30 cellular contexts compared by ENCODE assay signal in the genomic region with DNA sequence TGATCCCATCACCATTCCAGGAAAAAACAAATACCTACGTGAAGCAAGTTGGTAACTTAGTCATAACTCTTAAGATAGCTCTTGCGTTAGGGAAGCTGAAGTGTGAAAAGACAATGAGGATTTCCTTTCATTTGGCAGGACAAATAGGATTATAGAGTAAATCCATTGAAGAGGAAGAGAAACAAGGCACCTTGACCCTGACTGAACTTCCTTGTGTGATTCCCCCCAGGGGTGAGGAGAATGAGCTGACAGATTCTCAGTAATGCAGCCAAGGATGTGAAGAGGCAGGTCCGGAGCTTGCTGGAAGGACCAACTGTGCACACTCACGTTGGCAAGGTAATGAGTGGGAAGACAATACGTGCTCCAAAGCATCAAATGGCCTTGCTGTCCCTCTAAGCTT. TPM values are rescaled to one million over a fixed set of nuclear protein-coding genes. Genes with fewer than 3 reads are reported as not detected.
DNase-seq lines count a peak whose midpoint lies in the region; ATAC-seq and TF ChIP-seq lines count a peak whose summit lies in the region.
"Had no signal": no experiment of that assay in that cellular context is flagged by ENCODE, and none has a peak within 500 bp of the region (broad histone marks: within the 10 kb centered on the region; RNA-seq: fewer than 3 reads in every experiment).

No MANE protein-coding gene starts in this region.

- no peak for TF ChIP-seq POLR2A in esophagus squamous epithelium (IDR thresholded peaks at IDR 0.05)

- peaks cover 0 to 23% (median 0%) of the 10 kb centered on the region in 3 donors for H3K4me1 ChIP-seq in esophagus squamous epithelium

- H3K4me3 ChIP-seq in esophagus squamous epithelium = no peak overlapping the region
- H3K4me3 ChIP-seq: stomach, transverse colon had no signal

- H3K9me3 ChIP-seq in esophagus squamous epithelium = no peaks in the 10 kb centered on the region
- H3K9me3 ChIP-seq: SK-N-SH, stomach, transverse colon had no signal

- WGBS in esophagus squamous epithelium, 2 donors = 35 to 40% methylated on average over 5 of the region's 5 CpGs

- H3K27ac Mint-ChIP-seq in activated CD4-positive, alpha-beta T cell treated with anti-CD3 and anti-CD28 coated beads, Interleukin-2, amount 10 ng/mL, durations not matched to agents 24 days and 14 days = no peak overlapping the region
- no peak overlapping the region for H3K27ac Mint-ChIP-seq in activated CD8-positive, alpha-beta T cell treated with anti-CD3 and anti-CD28 coated beads for 36 hours
- H3K27ac Mint-ChIP-seq: brain had no signal

- no peaks in the 10 kb centered on the region for H3K36me3 Mint-ChIP-seq in activated CD4-positive, alpha-beta T cell treated with anti-CD3 and anti-CD28 coated beads, Interleukin-2, amount 10 ng/mL, durations not matched to agents 24 days and 14 days (ENCODE audit: low read depth)
- no peaks in the 10 kb centered on the region for H3K36me3 Mint-ChIP-seq in activated CD8-positive, alpha-beta T cell treated with anti-CD3 and anti-CD28 coated beads for 36 hours (ENCODE audit: low read depth)
- H3K36me3 Mint-ChIP-seq: brain had no signal

- TF ChIP-seq CTCF in esophagus squamous epithelium (IDR thresholded peaks at IDR 0.05) = no peak
- TF ChIP-seq CTCF in activated CD8-positive, alpha-beta T cell treated with anti-CD3 and anti-CD28 coated beads for 36 hours (IDR thresholded peaks at IDR 0.05) = no peak

- H3K27ac ChIP-seq in esophagus squamous epithelium = no peak overlapping the region
- H3K27ac ChIP-seq: stomach, transverse colon had no signal

- H3K4me3 Mint-ChIP-seq in activated CD4-positive, alpha-beta T cell treated with anti-CD3 and anti-CD28 coated beads, Interleukin-2, amount 10 ng/mL, durations not matched to agents 24 days and 14 days = no peak overlapping the region
- no peak overlapping the region for H3K4me3 Mint-ChIP-seq in activated CD8-positive, alpha-beta T cell treated with anti-CD3 and anti-CD28 coated beads for 36 hours
- H3K4me3 Mint-ChIP-seq: activated T-cell treated with anti-CD3 and anti-CD28 coated beads, Interleukin-2, amount 50 U/mL, for 4 hours; brain had no signal

- peak; percentile 40 for DNase-seq in activated CD4-positive, alpha-beta T cell treated with anti-CD3 and anti-CD28 coated beads, Interleukin-2, amount 10 ng/mL, durations not matched to agents 24 days and 14 days
- no peak for DNase-seq in activated CD4-positive, alpha-beta T cell treated with anti-CD3 and anti-CD28 coated beads, Interleukin-2, amount 50 U/mL, for 1 hour
- peak; percentile 18 for DNase-seq in EH (ENCODE audit: low read depth)
- peak; percentile 62 for DNase-seq in dermis blood vessel endothelial cell
- DNase-seq in pons (ENCODE audit: low spot score) = peak; percentile 49
- DNase-seq in esophagus squamous epithelium (lab: John Stamatoyannopoulos, UW) = no peak
- no peak for DNase-seq in activated CD8-positive, alpha-beta T cell treated with anti-CD3 and anti-CD28 coated beads for 36 hours
- no peak for DNase-seq in NCI-H2227 (lab: John Stamatoyannopoulos, UW; ENCODE audit: unreplicated experiment)
- DNase-seq: activated CD4-positive, alpha-beta T cell treated with anti-CD3 and anti-CD28 coated beads for 4 hours; activated naive CD4-positive, alpha-beta T cell treated with Interleukin-2 at 50 U/mL for 16 hours; activated T-cell treated with anti-CD3 and anti-CD28 coated beads, Interleukin-2, amount 50 U/mL, for 4 hours; effector CD4-positive, alpha-beta T cell; erythroblast; foreskin melanocyte; GF-D8; hypothalamus; IMR-90; midbrain; naive thymus-derived CD4-positive, alpha-beta T cell; NCI-H1105; NCI-H187 treated with DMSO at 0.1 percent for 48 hours; NCI-H526 treated with DMSO at 0.1 percent for 48 hours; nucleus accumbens; RPMI8226; SK-N-SH; small intestine; stomach; T-helper 2 cell; transverse colon had no signal

- ATAC-seq in activated CD8-positive, alpha-beta T cell treated with anti-CD3 and anti-CD28 coated beads for 36 hours = no peak
- ATAC-seq: activated T-cell treated with anti-CD3 and anti-CD28 coated beads, Interleukin-2, amount 50 U/mL, for 4 hours; naive thymus-derived CD4-positive, alpha-beta T cell had no signal

- H3K27me3 Mint-ChIP-seq in activated CD4-positive, alpha-beta T cell treated with anti-CD3 and anti-CD28 coated beads, Interleukin-2, amount 10 ng/mL, durations not matched to agents 24 days and 14 days = no peaks in the 10 kb centered on the region
- H3K27me3 Mint-ChIP-seq in activated CD8-positive, alpha-beta T cell treated with anti-CD3 and anti-CD28 coated beads for 36 hours = no peaks in the 10 kb centered on the region
- H3K27me3 Mint-ChIP-seq: brain had no signal

- no peaks in the 10 kb centered on the region for H3K36me3 ChIP-seq in esophagus squamous epithelium
- H3K36me3 ChIP-seq: stomach, transverse colon had no signal

- H3K9me3 Mint-ChIP-seq in activated CD4-positive, alpha-beta T cell treated with anti-CD3 and anti-CD28 coated beads, Interleukin-2, amount 10 ng/mL, durations not matched to agents 24 days and 14 days = no peaks in the 10 kb centered on the region
- H3K9me3 Mint-ChIP-seq in activated CD8-positive, alpha-beta T cell treated with anti-CD3 and anti-CD28 coated beads for 36 hours = no peaks in the 10 kb centered on the region
- H3K9me3 Mint-ChIP-seq: activated T-cell treated with anti-CD3 and anti-CD28 coated beads, Interleukin-2, amount 50 U/mL, for 4 hours; brain had no signal

- POLR2A ChIA-PET in activated CD8-positive, alpha-beta T cell treated with anti-CD3 and anti-CD28 coated beads for 36 hours (lab: Charles Lee) = interaction anchor here (0.8 kb wide), 1 partner anchor 362 kb away, joined by 4 read pairs; the partner anchor contains the start of gene IVNS1ABP

- CTCF ChIA-PET in activated CD8-positive, alpha-beta T cell treated with anti-CD3 and anti-CD28 coated beads for 36 hours (lab: Charles Lee) = interaction anchor here (0.8 to 4.5 kb wide), 7 partner anchors 9 to 509 kb away, joined by 3 to 52 read pairs (median 18); no protein-coding TSS in a partner anchor

- no peaks in the 10 kb centered on the region for H3K27me3 ChIP-seq in esophagus squamous epithelium
- H3K27me3 ChIP-seq: stomach, transverse colon had no signal

- H3K4me1 Mint-ChIP-seq in activated CD4-positive, alpha-beta T cell treated with anti-CD3 and anti-CD28 coated beads, Interleukin-2, amount 10 ng/mL, durations not matched to agents 24 days and 14 days = peaks cover 26% of the 10 kb centered on the region
- peaks cover 32% of the 10 kb centered on the region for H3K4me1 Mint-ChIP-seq in activated CD8-positive, alpha-beta T cell treated with anti-CD3 and anti-CD28 coated beads for 36 hours (ENCODE audit: low read depth)
- H3K4me1 Mint-ChIP-seq: brain had no signal

- intact Hi-C loops in activated CD4-positive, alpha-beta T cell treated with anti-CD3 and anti-CD28 coated beads, Interleukin-2, amount 10 ng/mL, durations not matched to agents 24 days and 14 days (cut with micrococcal nuclease) = loop anchor here (5.0 kb wide), 1 partner anchor 257 kb away; no protein-coding TSS in a partner anchor
- intact Hi-C loops in esophagus squamous epithelium (cut with DNase I) = loop anchor here (10.0 kb wide), 1 partner anchor 384 kb away; no protein-coding TSS in a partner anchor
- intact Hi-C loops in activated CD8-positive, alpha-beta T cell treated with anti-CD3 and anti-CD28 coated beads for 36 hours (cut with micrococcal nuclease) = loop anchor here (10.0 kb wide), 3 partner anchors 114 to 444 kb away; no protein-coding TSS in a partner anchor

RNA-seq across cellular contexts. Expression of gene HMCN1, which starts 55.0 kb away (rescaled TPM):
- not detected in 2 replicates for total RNA-seq in activated CD4-positive, alpha-beta T cell treated with anti-CD3 and anti-CD28 coated beads, Interleukin-2, amount 10 ng/mL, durations not matched to agents 24 days and 14 days
- total RNA-seq in dermis blood vessel endothelial cell = 3.6 and 8.3 TPM in 2 replicates
- 1 to 10 TPM in 3 of 4 donors, under 1 TPM in 1; 0.49 to 6.7 (median 3.3) TPM for total RNA-seq in esophagus squamous epithelium
- total RNA-seq in activated CD8-positive, alpha-beta T cell treated with anti-CD3 and anti-CD28 coated beads for 36 hours = not detected

Comparison
In these comparisons a context has a peak if more than half of its experiments do, and no peak if none do; other contexts are left out.
1. DNase-seq: peak in activated CD4-positive, alpha-beta T cell treated with anti-CD3 and anti-CD28 coated beads, Interleukin-2, amount 10 ng/mL, durations not matched to agents 24 days and 14 days (single experiment), EH (single experiment), dermis blood vessel endothelial cell (single experiment) and pons (single experiment); none in activated CD4-positive, alpha-beta T cell treated with anti-CD3 and anti-CD28 coated beads, Interleukin-2, amount 50 U/mL, for 1 hour (single experiment), esophagus squamous epithelium (single experiment), activated CD8-positive, alpha-beta T cell treated with anti-CD3 and anti-CD28 coated beads for 36 hours (single experiment) and NCI-H2227 (single experiment).